Comparison of ENCODE assay signal across 16 cellular contexts in genomic region chr15:78182821-78183220, GRCh38. TPM values are rescaled to one million over a fixed set of nuclear protein-coding genes. Genes with fewer than 3 reads are reported as not detected.
DNase-seq lines count a peak whose midpoint lies in the region; ATAC-seq and TF ChIP-seq lines count a peak whose summit lies in the region.
"Had no signal": no experiment of that assay in that cellular context is flagged by ENCODE, and none has a peak within 500 bp of the region (broad histone marks: within the 10 kb centered on the region; RNA-seq: fewer than 3 reads in every experiment).

No MANE protein-coding gene starts in this region.

- H3K36me3 Mint-ChIP-seq in T-helper 17 cell (ENCODE audit: low read depth), result peaks cover 4% of the 10 kb centered on the region

- intact Hi-C loops in testis (cut with DNase I; ENCODE audit: low total_unique reads), result no loop called here

- H3K4me1 ChIP-seq in foreskin keratinocyte (no peaks in the 10 kb centered on the region), testis (no peaks in the 10 kb centered on the region), upper lobe of left lung (no peaks in the 10 kb centered on the region)
- H3K4me1 ChIP-seq: BLaER1, Caco-2 had no signal

- H3K27me3 Mint-ChIP-seq in T-helper 17 cell, result peaks cover 8% of the 10 kb centered on the region

- ATAC-seq in T-helper 17 cell (no peak), foreskin keratinocyte (peak; percentile 51), GM19463 (IDR thresholded peaks at IDR 0.05; ENCODE audit: unreplicated experiment) (no peak), upper lobe of left lung (ENCODE audit: low FRiP score in 2 of 2) (no peak)

- H3K4me3 ChIP-seq in testis (no peak overlapping the region), upper lobe of left lung (no peak overlapping the region)
- H3K4me3 ChIP-seq: BLaER1 had no signal

- peak overlapping the region; percentile 6 for H3K27ac Mint-ChIP-seq in T-helper 17 cell
- H3K27ac Mint-ChIP-seq: CD8-positive, alpha-beta memory T cell had no signal

- no peak overlapping the region for H3K4me3 Mint-ChIP-seq in T-helper 17 cell
- H3K4me3 Mint-ChIP-seq: CD8-positive, alpha-beta memory T cell had no signal

- TF ChIP-seq EP300 in upper lobe of left lung (IDR thresholded peaks at IDR 0.05), result no peak

- no peak overlapping the region for H3K27ac ChIP-seq in foreskin keratinocyte
- H3K27ac ChIP-seq in testis, result no peak overlapping the region
- no peak overlapping the region for H3K27ac ChIP-seq in upper lobe of left lung
- H3K27ac ChIP-seq: BLaER1 had no signal

- H3K27me3 ChIP-seq in foreskin keratinocyte, result peaks cover 8% of the 10 kb centered on the region
- H3K27me3 ChIP-seq in testis, result no peaks in the 10 kb centered on the region
- H3K27me3 ChIP-seq in upper lobe of left lung, result no peaks in the 10 kb centered on the region
- H3K27me3 ChIP-seq: BLaER1 had no signal

- H3K36me3 ChIP-seq in testis (ENCODE audit: low read depth, missing control alignments) (no peaks in the 10 kb centered on the region), upper lobe of left lung (no peaks in the 10 kb centered on the region)
- H3K36me3 ChIP-seq: BLaER1 had no signal

- WGBS in testis, 2 donors, result 81 to 97% methylated on average over 4 of the region's 4 CpGs
- 91 to 94% methylated on average over 4 of the region's 4 CpGs for WGBS in upper lobe of left lung, 2 donors

- TF ChIP-seq POLR2A in testis (IDR thresholded peaks at IDR 0.05), result no peak
- TF ChIP-seq POLR2A in upper lobe of left lung (IDR thresholded peaks at IDR 0.05), result no peak

- TF ChIP-seq CTCF in foreskin keratinocyte (conservative IDR thresholded peaks at IDR 0.05) (no peak), testis (IDR thresholded peaks at IDR 0.05) (no peak), upper lobe of left lung (IDR thresholded peaks at IDR 0.05) (no peak)

- no peaks in the 10 kb centered on the region for H3K9me3 ChIP-seq in T-helper 17 cell (ENCODE audit: control insufficient read depth, low read length, poor library complexity, severe bottlenecking)
- no peaks in the 10 kb centered on the region for H3K9me3 ChIP-seq in testis
- H3K9me3 ChIP-seq in upper lobe of left lung, result no peaks in the 10 kb centered on the region
- H3K9me3 ChIP-seq: BLaER1, Caco-2 had no signal

- H3K4me1 Mint-ChIP-seq in T-helper 17 cell, result no peaks in the 10 kb centered on the region
- H3K4me1 Mint-ChIP-seq: CD8-positive, alpha-beta memory T cell had no signal

- peak; percentile 15 for DNase-seq in activated CD8-positive, alpha-beta memory T cell treated with anti-CD3 and anti-CD28 coated beads for 24 hours
- no peak for DNase-seq in activated CD8-positive, alpha-beta memory T cell treated with anti-CD3 and anti-CD28 coated beads, Interleukin-2, amount 50 U/mL, for 4 hours
- DNase-seq in T-helper 17 cell (no peak), foreskin keratinocyte (peak; percentile 37 to 64), testis (peak; percentile 4), upper lobe of left lung (no peak)
- DNase-seq in activated T-cell treated with anti-CD3 and anti-CD28 coated beads, Interleukin-2, amount 50 U/mL, for 48 hours, result no peak
- DNase-seq: 8988T; AML-193; Caco-2; CD8-positive, alpha-beta memory T cell; DND-41; GDM1; HCEC 1CT had no signal

RNA-seq across cellular contexts. Expression of gene IDH3A, which starts 33.7 kb away (rescaled TPM):
- total RNA-seq in T-helper 17 cell (10 to 100 TPM; 37.8 to 51.2 TPM), foreskin keratinocyte (73.3 and 80.4 TPM in 2 replicates), testis (100 to 1,000 TPM; 119 to 120 TPM), upper lobe of left lung (10 to 100 TPM; 17.5 to 80.1 (median 48.2) TPM)
- polyA plus RNA-seq in foreskin keratinocyte (34.6 and 48.0 TPM in 2 replicates), testis (ENCODE audit: insufficient read depth, low read depth, low replicate concordance) (88.9 TPM)

RNA-seq across cellular contexts. Expression of gene ACSBG1, which starts 51.5 kb away (rescaled TPM):
- total RNA-seq in T-helper 17 cell, result 1 to 10 TPM in 1 of 2 donors, under 1 TPM in 1; 0.05 to 1.1 TPM
- total RNA-seq in foreskin keratinocyte, result not detected in 2 replicates
- 0.02 TPM in 2 replicates for polyA plus RNA-seq in foreskin keratinocyte
- 10 to 100 TPM; 14.8 to 25.2 TPM for total RNA-seq in testis
- polyA plus RNA-seq in testis (ENCODE audit: insufficient read depth, low read depth, low replicate concordance), result 12.2 TPM
- total RNA-seq in upper lobe of left lung, result 1 to 10 TPM in 4 of 6 donors, under 1 TPM in 1, not detected in 1; 0.22 to 7.3 (median 2.3) TPM
- total RNA-seq: Caco-2; CD8-positive, alpha-beta memory T cell had no signal

RNA-seq across cellular contexts. Expression of gene CIB2, which starts 51.6 kb away (rescaled TPM):
- total RNA-seq in T-helper 17 cell (under 1 TPM; 0.63 to 0.65 TPM), foreskin keratinocyte (13.6 and 17.4 TPM in 2 replicates), testis (10 to 100 TPM; 24.9 to 34.3 TPM), upper lobe of left lung (1 to 10 TPM in 3 of 6 donors, under 1 TPM in 2, not detected in 1; 0.77 to 5.2 (median 1.2) TPM)
- polyA plus RNA-seq in foreskin keratinocyte (18.8 and 25.2 TPM in 2 replicates), testis (ENCODE audit: insufficient read depth, low read depth, low replicate concordance) (43.6 TPM)

Comparison
In these comparisons a context has a peak if more than half of its experiments do, and no peak if none do; other contexts are left out.
1. DNase-seq: peak in activated CD8-positive, alpha-beta memory T cell treated with anti-CD3 and anti-CD28 coated beads for 24 hours (single experiment), foreskin keratinocyte (2 of 2) and testis (single experiment); none in activated CD8-positive, alpha-beta memory T cell treated with anti-CD3 and anti-CD28 coated beads, Interleukin-2, amount 50 U/mL, for 4 hours (single experiment), T-helper 17 cell (0 of 3), activated T-cell treated with anti-CD3 and anti-CD28 coated beads, Interleukin-2, amount 50 U/mL, for 48 hours (0 of 2) and upper lobe of left lung (0 of 2).